ENCODE assay signal across 18 cellular contexts in genomic region chr3:167978486-167978885, GRCh38.
"Had no signal": no experiment of that assay in that cellular context is flagged by ENCODE, and none has a peak within 500 bp of the region (broad histone marks: within the 10 kb centered on the region; RNA-seq: fewer than 3 reads in every experiment).

No MANE protein-coding gene starts in this region.

- H3K4me1 ChIP-seq: heart left ventricle, neural progenitor cell, upper lobe of right lung had no signal

- H3K27me3 Mint-ChIP-seq: activated CD4-positive, alpha-beta memory T cell treated with anti-CD3 and anti-CD28 coated beads, Interleukin-2, amount 10 ng/mL, durations not matched to agents 7 days and 5 days; activated CD4-positive, alpha-beta T cell treated with anti-CD3 and anti-CD28 coated beads, Interleukin-2, amount 10 ng/mL, durations not matched to agents 24 days and 14 days; activated naive CD4-positive, alpha-beta T cell treated with anti-CD3 and anti-CD28 coated beads, Interleukin-2, amount 10 ng/mL, durations not matched to agents 7 days and 5 days; memory B cell had no signal

- H2AFZ ChIP-seq: neural progenitor cell had no signal

- H3K4me3 ChIP-seq: cardiac muscle cell, heart left ventricle, neural progenitor cell, thoracic aorta, upper lobe of right lung had no signal

- H3K36me3 ChIP-seq: cardiac muscle cell, heart left ventricle, neural progenitor cell, thoracic aorta, upper lobe of right lung had no signal

- H3K27ac ChIP-seq: cardiac muscle cell, epithelial cell of prostate, heart left ventricle, neural progenitor cell, thoracic aorta, upper lobe of right lung had no signal

- DNase-seq: activated CD4-positive, alpha-beta memory T cell treated with anti-CD3 and anti-CD28 coated beads, Interleukin-2, amount 10 ng/mL, durations not matched to agents 7 days and 5 days; activated CD4-positive, alpha-beta T cell treated with anti-CD3 and anti-CD28 coated beads, Interleukin-2, amount 10 ng/mL, durations not matched to agents 24 days and 14 days; activated CD4-positive, CD25-positive, alpha-beta regulatory T cell; activated effector memory CD4-positive, alpha-beta T cell treated with anti-CD3 and anti-CD28 coated beads, Interleukin-2, amount 50 U/mL, for 16 hours; activated naive CD4-positive, alpha-beta T cell treated with anti-CD3 and anti-CD28 coated beads, Interleukin-2, amount 10 ng/mL, durations not matched to agents 7 days and 5 days; activated T-cell treated with anti-CD3 and anti-CD28 coated beads, Interleukin-2, amount 50 U/mL, for 72 hours; heart left ventricle; left cardiac atrium; stimulated activated CD4-positive, alpha-beta T cell treated with anti-CD3 and anti-CD28 coated beads, Interleukin-2, amount 100 ng/mL, for 48 hours; stimulated activated CD8-positive, alpha-beta memory T cell treated with anti-CD3 and anti-CD28 coated beads, Interleukin-4, amount 100 ng/mL, for 48 hours; stimulated activated naive CD4-positive, alpha-beta T cell; upper lobe of right lung had no signal

- H3K4me2 ChIP-seq: neural progenitor cell had no signal

- H3K4me3 Mint-ChIP-seq: activated CD4-positive, alpha-beta memory T cell treated with anti-CD3 and anti-CD28 coated beads, Interleukin-2, amount 10 ng/mL, durations not matched to agents 7 days and 5 days; activated CD4-positive, alpha-beta T cell treated with anti-CD3 and anti-CD28 coated beads, Interleukin-2, amount 10 ng/mL, durations not matched to agents 24 days and 14 days; activated naive CD4-positive, alpha-beta T cell treated with anti-CD3 and anti-CD28 coated beads, Interleukin-2, amount 10 ng/mL, durations not matched to agents 7 days and 5 days; activated T-cell treated with anti-CD3 and anti-CD28 coated beads, Interleukin-2, amount 50 U/mL, for 72 hours; memory B cell; neural progenitor cell had no signal

- H3K9me3 ChIP-seq: heart left ventricle, thoracic aorta, upper lobe of right lung had no signal

- H3K27ac Mint-ChIP-seq: activated CD4-positive, alpha-beta memory T cell treated with anti-CD3 and anti-CD28 coated beads, Interleukin-2, amount 10 ng/mL, durations not matched to agents 7 days and 5 days; activated CD4-positive, alpha-beta T cell treated with anti-CD3 and anti-CD28 coated beads, Interleukin-2, amount 10 ng/mL, durations not matched to agents 24 days and 14 days; activated naive CD4-positive, alpha-beta T cell treated with anti-CD3 and anti-CD28 coated beads, Interleukin-2, amount 10 ng/mL, durations not matched to agents 7 days and 5 days; activated T-cell treated with anti-CD3 and anti-CD28 coated beads, Interleukin-2, amount 50 U/mL, for 72 hours; memory B cell; neural progenitor cell had no signal

- ATAC-seq: activated T-cell treated with anti-CD3 and anti-CD28 coated beads, Interleukin-2, amount 50 U/mL, for 72 hours; left cardiac atrium; sciatic nerve; upper lobe of right lung had no signal

- H3K36me3 Mint-ChIP-seq: activated naive CD4-positive, alpha-beta T cell treated with anti-CD3 and anti-CD28 coated beads, Interleukin-2, amount 10 ng/mL, durations not matched to agents 7 days and 5 days; memory B cell; neural progenitor cell had no signal

- H3K4me1 Mint-ChIP-seq: activated CD4-positive, alpha-beta memory T cell treated with anti-CD3 and anti-CD28 coated beads, Interleukin-2, amount 10 ng/mL, durations not matched to agents 7 days and 5 days; activated CD4-positive, alpha-beta T cell treated with anti-CD3 and anti-CD28 coated beads, Interleukin-2, amount 10 ng/mL, durations not matched to agents 24 days and 14 days; activated naive CD4-positive, alpha-beta T cell treated with anti-CD3 and anti-CD28 coated beads, Interleukin-2, amount 10 ng/mL, durations not matched to agents 7 days and 5 days; memory B cell; neural progenitor cell had no signal

- H3K9me3 Mint-ChIP-seq: activated CD4-positive, alpha-beta memory T cell treated with anti-CD3 and anti-CD28 coated beads, Interleukin-2, amount 10 ng/mL, durations not matched to agents 7 days and 5 days; activated CD4-positive, alpha-beta T cell treated with anti-CD3 and anti-CD28 coated beads, Interleukin-2, amount 10 ng/mL, durations not matched to agents 24 days and 14 days; activated naive CD4-positive, alpha-beta T cell treated with anti-CD3 and anti-CD28 coated beads, Interleukin-2, amount 10 ng/mL, durations not matched to agents 7 days and 5 days; activated T-cell treated with anti-CD3 and anti-CD28 coated beads, Interleukin-2, amount 50 U/mL, for 72 hours; memory B cell; neural progenitor cell had no signal

- H3K27me3 ChIP-seq: cardiac muscle cell, heart left ventricle, neural progenitor cell, upper lobe of right lung had no signal

- H3K9ac ChIP-seq: neural progenitor cell had no signal
